8 cellular contexts compared by ENCODE assay signal in the genomic region with DNA sequence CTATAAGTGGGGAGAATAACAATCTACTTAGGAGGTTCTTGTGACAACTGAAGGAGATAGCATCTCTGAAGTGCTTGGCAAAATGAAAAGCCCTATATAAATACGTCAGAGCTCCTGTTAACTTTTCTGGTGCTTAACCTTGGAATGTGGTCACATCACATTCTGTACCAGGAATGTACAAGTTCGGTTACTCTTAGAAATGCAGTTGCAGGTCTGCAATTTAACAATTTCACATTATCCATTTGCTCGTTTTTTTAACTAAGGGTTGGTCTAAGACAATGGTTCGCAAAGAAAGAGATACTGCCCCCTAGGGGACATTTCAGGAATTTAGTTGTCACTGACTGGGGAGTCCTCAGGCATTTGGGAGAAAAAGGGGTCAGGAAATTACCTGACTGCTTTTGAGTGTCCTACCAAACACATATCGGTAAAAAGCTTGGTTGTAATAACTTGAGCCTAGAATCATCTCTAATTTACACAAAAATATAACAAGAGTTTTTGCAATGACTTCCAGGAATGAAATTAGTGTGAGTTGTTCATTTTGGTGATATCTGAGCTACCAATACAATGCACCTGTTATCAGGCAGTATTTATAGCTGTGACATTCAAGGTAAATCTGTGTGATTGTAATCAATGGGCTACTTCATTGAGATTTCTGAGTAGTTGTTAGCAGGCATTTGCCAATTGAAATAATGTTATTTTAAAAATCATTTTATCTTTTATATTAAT.
DNase-seq lines count a peak whose midpoint lies in the region; ATAC-seq and TF ChIP-seq lines count a peak whose summit lies in the region.

No MANE protein-coding gene starts in this region.

- no peaks in the 10 kb centered on the region for H3K9me3 ChIP-seq in OCI-LY1 (ENCODE audit: low read length)

- peaks cover 38% of the 10 kb centered on the region for H3K4me1 ChIP-seq in OCI-LY1 (ENCODE audit: insufficient read depth, low read length, severe bottlenecking)

- TF ChIP-seq CTCF in C4-2B (conservative IDR thresholded peaks at IDR 0.05) (peak; percentile 95), OCI-LY1 (IDR thresholded peaks at IDR 0.05; ENCODE audit: low read length) (peak; percentile 82)

- ATAC-seq in GM18502 (IDR thresholded peaks at IDR 0.05; ENCODE audit: poor library complexity, unreplicated experiment) (peak; percentile 70), HG03520 (IDR thresholded peaks at IDR 0.05; ENCODE audit: unreplicated experiment) (peak; percentile 65)

- H3K4me3 ChIP-seq in OCI-LY1 (ENCODE audit: low read depth, low read length, poor library complexity, severe bottlenecking): no peak overlapping the region

- intact Hi-C loops in head of caudate nucleus (cut with DNase I): no loop called here

- peaks cover 5% of the 10 kb centered on the region; the same call in 1 of the 2 replicates for H3K79me2 ChIP-seq in OCI-LY1 (ENCODE audit: insufficient read depth, low read length)

- no peak overlapping the region for H2AFZ ChIP-seq in OCI-LY1 (ENCODE audit: low read length)

- H3K36me3 ChIP-seq in OCI-LY1 (ENCODE audit: insufficient read depth, low read length): no peaks in the 10 kb centered on the region

- no peaks in the 10 kb centered on the region for H3K9me2 ChIP-seq in OCI-LY1 (ENCODE audit: low read depth, low read length)

- H3K4me2 ChIP-seq in OCI-LY1 (ENCODE audit: low read length): no peak overlapping the region

- DNase-seq in activated naive CD4-positive, alpha-beta T cell treated with anti-CD3 and anti-CD28 coated beads, Interleukin-2, amount 50 U/mL, for 16 hours: peak; percentile 34
- peak in 27 of 42 donors; percentile 21 to 91 (median 73) for DNase-seq in head of caudate nucleus
- DNase-seq in retina: peak; percentile 72
- DNase-seq in GF-D8 (lab: John Stamatoyannopoulos, UW): no peak

- no peaks in the 10 kb centered on the region for H3F3A ChIP-seq in OCI-LY1 (ENCODE audit: insufficient read depth, low read length)

- H3K27ac ChIP-seq in C4-2B (no peak overlapping the region), OCI-LY1 (ENCODE audit: low read depth, low read length, poor library complexity, severe bottlenecking) (no peak overlapping the region)

- H3K9ac ChIP-seq in OCI-LY1 (ENCODE audit: low read length): no peak overlapping the region

- no peaks in the 10 kb centered on the region for H3K27me3 ChIP-seq in OCI-LY1 (ENCODE audit: insufficient read depth, low read length)

- H4K20me1 ChIP-seq in OCI-LY1 (ENCODE audit: insufficient read depth, low read length): no peaks in the 10 kb centered on the region
